ENCODE assay signal across 12 cellular contexts in genomic region chr3:27559835-27560234, GRCh38.
A peak's percentile ranks its signal among the peaks of the same experiment; 100 is the strongest.
DNase-seq lines count a peak whose midpoint lies in the region; ATAC-seq and TF ChIP-seq lines count a peak whose summit lies in the region.
"Had no signal": no experiment of that assay in that cellular context is flagged by ENCODE, and none has a peak within 500 bp of the region (broad histone marks: within the 10 kb centered on the region; RNA-seq: fewer than 3 reads in every experiment).

No MANE protein-coding gene starts in this region.

- H3K9me3 Mint-ChIP-seq in GM23338 = no peaks in the 10 kb centered on the region; the same call in 2 of the 3 replicates
- H3K9me3 Mint-ChIP-seq: nephron had no signal

- H3K27me3 ChIP-seq in GM23338 (ENCODE audit: insufficient read depth) (no peaks in the 10 kb centered on the region), mammary epithelial cell (ENCODE audit: insufficient read depth, low read length) (no peaks in the 10 kb centered on the region), skeletal muscle satellite cell (ENCODE audit: control insufficient read depth, insufficient read depth, low read length) (no peaks in the 10 kb centered on the region), Peyer's patch (no peaks in the 10 kb centered on the region)

- CTCF ChIA-PET in mammary epithelial cell (lab: Charles Lee; ENCODE audit: low non-redundant PET) = no interaction called here

- intact Hi-C loops in mammary epithelial cell (cut with micrococcal nuclease) = no loop called here

- no peak for TF ChIP-seq CTCF in GM23338 (conservative IDR thresholded peaks at IDR 0.05; ENCODE audit: low read depth in 2 of 2)
- TF ChIP-seq CTCF in mammary epithelial cell (conservative IDR thresholded peaks at IDR 0.05 in 1 of 2, IDR thresholded peaks at IDR 0.05 in 1 of 2; ENCODE audit: extremely low read depth in 1 of 2, insufficient read depth in 1 of 2, low read depth in 1 of 2, low read length in 2 of 2) = no peak
- TF ChIP-seq CTCF in Peyer's patch (IDR thresholded peaks at IDR 0.05) = no peak

- no peak overlapping the region for H3K27ac ChIP-seq in GM23338 (ENCODE audit: low read depth)
- no peak overlapping the region for H3K27ac ChIP-seq in mammary epithelial cell (ENCODE audit: insufficient read depth, low read depth, low read length)
- peak overlapping the region in 1 of 4 donors; percentile 19 for H3K27ac ChIP-seq in Peyer's patch

- H2AFZ ChIP-seq in GM23338 (peak overlapping the region; percentile 74; the same call in 1 of the 2 replicates), mammary epithelial cell (ENCODE audit: low read depth, low read length) (peak overlapping the region; percentile 82)

- H3K27ac Mint-ChIP-seq in GM23338 = no peak overlapping the region

- peaks cover 8% of the 10 kb centered on the region for H3K4me1 Mint-ChIP-seq in GM23338

- H3K79me2 ChIP-seq in GM23338 (replicated peaks; ENCODE audit: insufficient read depth) (no peaks in the 10 kb centered on the region), mammary epithelial cell (ENCODE audit: insufficient read depth, low read length) (no peaks in the 10 kb centered on the region)

- H3K4me1 ChIP-seq in GM23338 (ENCODE audit: insufficient read depth) (no peaks in the 10 kb centered on the region), mammary epithelial cell (ENCODE audit: insufficient read depth, low read length) (peaks cover 10% of the 10 kb centered on the region), skeletal muscle satellite cell (ENCODE audit: control insufficient read depth, insufficient read depth, low read length) (peaks cover 28% of the 10 kb centered on the region), Peyer's patch (peaks cover 0 to 9% (median 0%) of the 10 kb centered on the region in 4 donors)

- ATAC-seq in GM23338 = no peak

- H3K4me3 ChIP-seq in GM23338 (no peak overlapping the region), mammary epithelial cell (replicated peaks in 1 of 3; ENCODE audit: insufficient read depth in 1 of 3, low read depth in 2 of 3, low read length in 3 of 3) (no peak overlapping the region), skeletal muscle satellite cell (ENCODE audit: low read length) (no peak overlapping the region), Peyer's patch (no peak overlapping the region)

- H3F3A ChIP-seq in GM23338 (replicated peaks; ENCODE audit: low read depth) = no peaks in the 10 kb centered on the region

- H3K36me3 ChIP-seq in GM23338 (ENCODE audit: insufficient read depth) = no peaks in the 10 kb centered on the region
- no peaks in the 10 kb centered on the region for H3K36me3 ChIP-seq in mammary epithelial cell (ENCODE audit: insufficient read depth, low read length)
- H3K36me3 ChIP-seq in skeletal muscle satellite cell (ENCODE audit: insufficient read depth, low read length) = no peaks in the 10 kb centered on the region
- H3K36me3 ChIP-seq in Peyer's patch = no peaks in the 10 kb centered on the region

- H3K4me2 ChIP-seq in GM23338 (no peak overlapping the region), mammary epithelial cell (ENCODE audit: insufficient read depth, low read depth, low read length) (peak overlapping the region; percentile 44), skeletal muscle satellite cell (ENCODE audit: low read length) (peak overlapping the region; percentile 31)

- DNase-seq in GM23338 (ENCODE audit: low spot score) (no peak), mammary epithelial cell (peak; percentile 37), hepatic stellate cell (ENCODE audit: low spot score) (peak; percentile 66), NCI-H2227 (lab: John Stamatoyannopoulos, UW; ENCODE audit: unreplicated experiment) (no peak), GOT3 (lab: John Stamatoyannopoulos, UW) (no peak), Peyer's patch (no peak), SIG-M5 treated with dmso at 0.1 percent for 504 hours (lab: John Stamatoyannopoulos, UW; ENCODE audit: unreplicated experiment) (no peak)
- DNase-seq: activated CD4-positive, alpha-beta T cell treated with anti-CD3 and anti-CD28 coated beads, Interleukin-2, amount 50 U/mL, for 4 hours; DND-41; NCI-H1417 had no signal

- H3K9ac ChIP-seq in mammary epithelial cell (ENCODE audit: insufficient read depth, low read length) (no peak overlapping the region), skeletal muscle satellite cell (ENCODE audit: low read depth, low read length) (no peak overlapping the region)

- H3K9me3 ChIP-seq in mammary epithelial cell (replicated peaks; ENCODE audit: insufficient read depth, low read length) = no peaks in the 10 kb centered on the region
- H3K9me3 ChIP-seq in skeletal muscle satellite cell (replicated peaks; ENCODE audit: low read length) = no peaks in the 10 kb centered on the region
- no peaks in the 10 kb centered on the region for H3K9me3 ChIP-seq in Peyer's patch

- no peaks in the 10 kb centered on the region for H3K36me3 Mint-ChIP-seq in GM23338 (ENCODE audit: low read depth)

- TF ChIP-seq POLR2A in Peyer's patch (IDR thresholded peaks at IDR 0.05) = no peak

- no peaks in the 10 kb centered on the region for H4K20me1 ChIP-seq in GM23338 (replicated peaks; ENCODE audit: insufficient read depth)
- no peaks in the 10 kb centered on the region for H4K20me1 ChIP-seq in mammary epithelial cell (ENCODE audit: insufficient read depth, low read length)

- in situ Hi-C loops in mammary epithelial cell (cut with MboI; ENCODE audit: low sequenced_read_pairs in 2 of 2) = no loop called here

- BruUV-seq in mammary epithelial cell (replicated peaks; lab: Mats Ljungman, UMichigan) = no TSS peak

- H3K4me3 Mint-ChIP-seq in GM23338 = no peak overlapping the region
- H3K4me3 Mint-ChIP-seq: nephron had no signal

- peaks cover 4% of the 10 kb centered on the region for H3K27me3 Mint-ChIP-seq in GM23338 (ENCODE audit: insufficient read depth, low read depth, poor library complexity)

- WGBS in mammary epithelial cell (ENCODE audit: low coverage, missing lambda C conversion rate) = 2% methylated on average over 6 of the region's 6 CpGs

- dilution Hi-C loops in mammary epithelial cell (cut with HindIII; ENCODE audit: low sequenced_read_pairs) = loop anchor here (10.0 kb wide), 1 partner anchor 55 kb away; no protein-coding TSS in a partner anchor

- H3K9me2 ChIP-seq in GM23338 (ENCODE audit: insufficient read depth) = no peaks in the 10 kb centered on the region

TF ChIP-seq in GM23338, 12 proteins besides CTCF, POLR2A, EP300 and RAD21 (continues in another document):
- no peak for TF ChIP-seq REST (IDR thresholded peaks at IDR 0.05; ENCODE audit: unreplicated experiment)
- no peak for TF ChIP-seq POLR2AphosphoS5 (IDR thresholded peaks at IDR 0.05; ENCODE audit: low read depth)
- no peak for TF ChIP-seq JUNB (IDR thresholded peaks at IDR 0.05; ENCODE audit: unreplicated experiment)
- TF ChIP-seq ETS1 (IDR thresholded peaks at IDR 0.05) = no peak
- no peak for TF ChIP-seq EZH2 (IDR thresholded peaks at IDR 0.05; ENCODE audit: low read depth, unreplicated experiment)
- TF ChIP-seq STAT1 (IDR thresholded peaks at IDR 0.05; ENCODE audit: unreplicated experiment) = no peak

Comparison
In these comparisons a context has a peak if more than half of its experiments do, and no peak if none do; other contexts are left out.
1. DNase-seq: peak in mammary epithelial cell (single experiment) and hepatic stellate cell (single experiment); none in GM23338 (single experiment), NCI-H2227 (single experiment), GOT3 (single experiment), Peyer's patch (0 of 3) and SIG-M5 treated with dmso at 0.1 percent for 504 hours (single experiment).